ENCODE assay signal across 7 cellular contexts in the genomic region with DNA sequence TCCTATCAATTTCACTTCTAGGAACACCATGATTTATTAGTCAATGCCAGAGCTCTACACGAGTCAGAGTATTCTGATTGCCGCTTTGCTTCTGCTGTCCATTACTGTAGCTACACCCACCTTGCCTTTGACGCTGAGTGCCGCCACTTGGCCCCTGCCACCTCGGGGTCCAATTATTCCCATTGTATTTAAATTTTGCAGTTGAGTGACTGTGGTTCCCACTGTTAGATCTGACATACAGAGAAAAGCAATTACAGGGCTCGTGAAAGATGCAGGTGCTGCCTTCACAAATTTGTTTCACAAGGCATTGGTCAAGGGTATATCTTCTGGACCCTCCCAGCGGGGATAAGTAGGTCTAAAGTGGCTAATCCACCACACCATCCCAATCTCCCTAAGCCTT.
"Had no signal": no experiment of that assay in that cellular context is flagged by ENCODE, and none has a peak within 500 bp of the region (broad histone marks: within the 10 kb centered on the region; RNA-seq: fewer than 3 reads in every experiment).

No MANE protein-coding gene starts in this region.

- H3K4me3 ChIP-seq: GM12878 had no signal

- FAIRE-seq: G401.6, GM12878, GM12891, GM12892, GM18507 had no signal

- DNase-seq: GDM1, GF-D8 had no signal
